In the genomic region with DNA sequence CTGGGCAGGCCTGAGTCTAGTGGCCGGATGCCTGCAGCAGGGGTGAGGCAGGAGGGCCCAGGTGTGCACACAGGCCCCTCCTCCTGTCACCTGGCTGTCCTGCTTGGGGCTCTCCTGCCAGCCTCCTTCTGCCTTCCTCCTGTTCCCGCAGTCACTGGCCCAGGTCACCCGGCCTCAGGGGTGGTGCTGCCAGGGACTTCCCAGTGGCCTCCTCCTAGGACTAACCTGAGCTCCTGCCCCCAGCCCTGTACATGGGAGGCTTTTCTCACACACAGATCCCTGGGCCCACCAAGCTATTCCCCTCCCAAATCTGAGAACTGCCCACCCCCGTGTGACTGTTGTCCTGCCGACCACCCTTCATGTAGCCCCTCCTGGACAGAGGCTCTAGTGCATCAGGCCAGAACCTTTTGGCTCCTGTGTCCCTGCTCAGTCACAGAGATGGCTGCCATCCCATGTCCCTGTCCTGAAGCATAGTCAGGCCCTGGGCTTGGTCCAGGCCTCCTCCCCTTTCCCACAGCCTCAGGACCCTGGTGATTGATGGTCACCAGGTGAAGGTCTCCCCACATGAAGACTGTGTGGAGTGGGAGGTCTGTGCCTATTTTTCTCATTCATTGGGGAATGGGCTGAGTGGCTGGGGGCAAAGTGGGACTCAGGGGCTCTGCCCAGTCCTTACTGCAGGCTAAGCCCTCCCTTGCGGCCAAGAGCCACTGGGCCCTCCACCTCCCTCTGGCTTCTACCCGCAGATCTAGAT, we compare ENCODE assay signal across 1 cellular context.
TF ChIP-seq lines count a peak whose summit lies in the region.

No MANE protein-coding gene starts in this region.

TF ChIP-seq in SK-N-SH treated with all-trans-retinoic acid at 6 μM for 48 hours, 23 proteins besides CTCF, POLR2A, EP300 and RAD21 (continued from another document):
- TF ChIP-seq, protein P1, sequence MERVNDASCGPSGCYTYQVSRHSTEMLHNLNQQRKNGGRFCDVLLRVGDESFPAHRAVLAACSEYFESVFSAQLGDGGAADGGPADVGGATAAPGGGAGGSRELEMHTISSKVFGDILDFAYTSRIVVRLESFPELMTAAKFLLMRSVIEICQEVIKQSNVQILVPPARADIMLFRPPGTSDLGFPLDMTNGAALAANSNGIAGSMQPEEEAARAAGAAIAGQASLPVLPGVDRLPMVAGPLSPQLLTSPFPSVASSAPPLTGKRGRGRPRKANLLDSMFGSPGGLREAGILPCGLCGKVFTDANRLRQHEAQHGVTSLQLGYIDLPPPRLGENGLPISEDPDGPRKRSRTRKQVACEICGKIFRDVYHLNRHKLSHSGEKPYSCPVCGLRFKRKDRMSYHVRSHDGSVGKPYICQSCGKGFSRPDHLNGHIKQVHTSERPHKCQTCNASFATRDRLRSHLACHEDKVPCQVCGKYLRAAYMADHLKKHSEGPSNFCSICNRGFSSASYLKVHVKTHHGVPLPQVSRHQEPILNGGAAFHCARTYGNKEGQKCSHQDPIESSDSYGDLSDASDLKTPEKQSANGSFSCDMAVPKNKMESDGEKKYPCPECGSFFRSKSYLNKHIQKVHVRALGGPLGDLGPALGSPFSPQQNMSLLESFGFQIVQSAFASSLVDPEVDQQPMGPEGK (CRISPR knock-in tag; IDR thresholded peaks at IDR 0.05; ENCODE audit: borderline replicate concordance), result no peak
- TF ChIP-seq SNAI2 (CRISPR knock-in tag; IDR thresholded peaks at IDR 0.05) (no peak), ZNF8 (CRISPR knock-in tag; IDR thresholded peaks at IDR 0.05) (no peak), GLIS3 (CRISPR knock-in tag; IDR thresholded peaks at IDR 0.05) (no peak), RARB (CRISPR knock-in tag; IDR thresholded peaks at IDR 0.05) (no peak), ZFP30 (CRISPR knock-in tag; IDR thresholded peaks at IDR 0.05) (no peak), ZFP3 (CRISPR knock-in tag; IDR thresholded peaks at IDR 0.05) (no peak), ARNTL (CRISPR knock-in tag; IDR thresholded peaks at IDR 0.05; ENCODE audit: borderline replicate concordance, low read depth) (no peak), ESRRG (CRISPR knock-in tag; IDR thresholded peaks at IDR 0.05) (no peak)
- TF ChIP-seq, protein P2, sequence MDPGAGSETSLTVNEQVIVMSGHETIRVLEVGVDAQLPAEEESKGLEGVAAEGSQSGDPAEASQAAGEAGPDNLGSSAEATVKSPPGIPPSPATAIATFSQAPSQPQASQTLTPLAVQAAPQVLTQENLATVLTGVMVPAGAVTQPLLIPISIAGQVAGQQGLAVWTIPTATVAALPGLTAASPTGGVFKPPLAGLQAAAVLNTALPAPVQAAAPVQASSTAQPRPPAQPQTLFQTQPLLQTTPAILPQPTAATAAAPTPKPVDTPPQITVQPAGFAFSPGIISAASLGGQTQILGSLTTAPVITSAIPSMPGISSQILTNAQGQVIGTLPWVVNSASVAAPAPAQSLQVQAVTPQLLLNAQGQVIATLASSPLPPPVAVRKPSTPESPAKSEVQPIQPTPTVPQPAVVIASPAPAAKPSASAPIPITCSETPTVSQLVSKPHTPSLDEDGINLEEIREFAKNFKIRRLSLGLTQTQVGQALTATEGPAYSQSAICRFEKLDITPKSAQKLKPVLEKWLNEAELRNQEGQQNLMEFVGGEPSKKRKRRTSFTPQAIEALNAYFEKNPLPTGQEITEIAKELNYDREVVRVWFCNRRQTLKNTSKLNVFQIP (CRISPR knock-in tag; IDR thresholded peaks at IDR 0.05; ENCODE audit: borderline replicate concordance, low read depth), result no peak
